ENCODE assay signal across 23 cellular contexts in the genomic region with DNA sequence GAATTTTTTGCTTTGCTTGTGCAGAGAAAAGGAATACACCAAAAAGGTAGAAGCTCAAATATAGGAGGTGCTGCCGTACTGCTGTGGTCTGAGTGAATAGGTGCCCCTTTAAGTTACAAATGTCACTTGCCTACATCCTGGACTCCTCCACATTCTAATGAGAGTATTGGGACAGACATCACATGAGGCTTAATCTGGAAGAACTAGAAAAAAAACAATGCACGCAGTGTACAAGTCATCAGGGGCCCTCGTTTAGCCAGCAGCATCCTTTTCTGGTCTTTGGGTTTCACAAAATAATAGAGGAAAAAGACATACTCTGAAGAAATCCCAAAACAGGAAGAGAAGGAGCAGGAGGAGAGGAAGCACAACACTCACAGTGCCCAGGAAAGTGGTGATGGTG.
"Had no signal": no experiment of that assay in that cellular context is flagged by ENCODE, and none has a peak within 500 bp of the region (broad histone marks: within the 10 kb centered on the region; RNA-seq: fewer than 3 reads in every experiment).

No MANE protein-coding gene starts in this region.

- H3K36me3 ChIP-seq: ascending aorta, Peyer's patch, SJSA1 had no signal

- ATAC-seq: activated CD8-positive, alpha-beta T cell treated with anti-CD3 and anti-CD28 coated beads for 36 hours; activated T-cell treated with anti-CD3 and anti-CD28 coated beads, Interleukin-2, amount 50 U/mL, for 72 hours; activated T-helper 17 cell treated with anti-CD3 and anti-CD28 coated beads, Interleukin-2, amount 50 U/mL, for 72 hours; body of pancreas had no signal

- H3K27me3 ChIP-seq: ascending aorta, body of pancreas, Peyer's patch had no signal

- H3K27ac ChIP-seq: ascending aorta, body of pancreas, Peyer's patch, SJSA1 had no signal

- DNase-seq: activated CD4-positive, alpha-beta T cell treated with anti-CD3 and anti-CD28 coated beads, Interleukin-2, amount 10 ng/mL, durations not matched to agents 24 days and 14 days; activated CD4-positive, alpha-beta T cell treated with anti-CD3 and anti-CD28 coated beads, Interleukin-2, amount 50 U/mL, for 4 hours; activated CD8-positive, alpha-beta T cell treated with anti-CD3 and anti-CD28 coated beads for 36 hours; activated effector memory CD4-positive, alpha-beta T cell treated with anti-CD3 and anti-CD28 coated beads, Interleukin-2, amount 50 U/mL, for 16 hours; activated naive CD4-positive, alpha-beta T cell; activated naive CD8-positive, alpha-beta T cell treated with anti-CD3 and anti-CD28 coated beads, Interleukin-2, amount 10 ng/mL, durations not matched to agents 7 days and 5 days; activated T-cell treated with anti-CD3 and anti-CD28 coated beads, Interleukin-2, amount 50 U/mL, for 1 hour; activated T-cell treated with anti-CD3 and anti-CD28 coated beads, Interleukin-2, amount 50 U/mL, for 72 hours; body of pancreas; caudate nucleus; cerebellar nuclear complex; NCI-H1105; NCI-H1417 treated with DMSO at 0.1 percent for 48 hours; NCI-H1930; NCI-H2081 treated with DMSO at 0.1 percent for 48 hours; NCI-H446 treated with DMSO at 0.1 percent for 48 hours; NCI-H524 treated with DMSO at 0.1 percent for 48 hours; Peyer's patch; RPMI8226; SHP77 treated with DMSO at 0.1 percent for 48 hours had no signal

- H3K4me3 ChIP-seq: ascending aorta, body of pancreas, Peyer's patch, SJSA1 had no signal

- H3K4me1 ChIP-seq: ascending aorta, body of pancreas, Peyer's patch, SJSA1 had no signal

- H3K9me3 ChIP-seq: ascending aorta, body of pancreas, Peyer's patch, SJSA1 had no signal
